Comparison of ENCODE assay signal across 8 cellular contexts in the genomic region with DNA sequence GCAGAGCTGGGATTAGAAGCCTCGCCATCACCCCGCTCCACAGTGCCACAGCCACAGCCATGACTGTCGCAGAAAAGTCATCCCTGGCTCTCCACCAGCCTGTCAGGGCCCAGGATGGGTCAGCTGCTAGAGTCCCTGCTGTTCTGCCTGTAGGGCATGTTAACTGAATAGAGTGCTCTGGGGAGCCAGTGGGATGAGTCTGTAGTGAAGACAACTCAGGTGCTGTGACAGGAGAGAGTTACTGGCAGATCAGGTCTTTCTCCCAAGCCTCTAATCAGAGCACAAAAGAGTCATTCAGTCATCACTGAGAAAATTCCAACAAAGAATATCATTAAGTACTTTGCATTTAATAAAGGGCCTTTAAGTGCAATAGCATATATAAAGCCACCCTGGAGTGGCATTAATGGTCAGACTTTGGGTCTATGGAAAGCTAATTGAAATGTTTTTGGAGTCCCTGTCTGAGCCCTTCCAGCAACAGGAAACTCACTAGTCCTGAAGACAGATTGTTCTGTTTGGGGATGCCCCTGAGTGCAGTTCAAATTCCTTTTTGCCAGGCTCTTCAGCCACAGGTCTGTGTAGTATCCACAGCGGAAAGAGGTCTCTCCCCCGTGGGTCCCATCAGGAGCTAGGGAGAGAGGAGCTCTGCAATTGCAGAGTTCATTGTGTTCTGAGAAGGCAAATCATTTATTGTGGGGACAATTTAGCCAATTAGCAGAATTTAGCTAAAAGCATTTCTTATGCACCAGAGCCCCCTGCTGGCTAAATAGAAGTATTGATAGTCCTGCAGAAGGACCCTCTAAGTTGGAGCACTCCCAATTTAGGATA. TPM values are rescaled to one million over a fixed set of nuclear protein-coding genes. Genes with fewer than 3 reads are reported as not detected.
DNase-seq lines count a peak whose midpoint lies in the region; ATAC-seq and TF ChIP-seq lines count a peak whose summit lies in the region.

No MANE protein-coding gene starts in this region.

- no peak for TF ChIP-seq EP300 in tibial nerve (IDR thresholded peaks at IDR 0.05)

- H3K36me3 ChIP-seq in PC-9 (ENCODE audit: low read depth) (no peaks in the 10 kb centered on the region), tibial nerve (no peaks in the 10 kb centered on the region)

- H3K9me3 ChIP-seq in PC-9 (ENCODE audit: insufficient read depth, low read depth) (no peaks in the 10 kb centered on the region), tibial nerve (peaks cover 0 to 24% (median 0%) of the 10 kb centered on the region in 4 donors)

- TF ChIP-seq POLR2A in tibial nerve (IDR thresholded peaks at IDR 0.05), result no peak

- no peak for ATAC-seq in GM19463 (IDR thresholded peaks at IDR 0.05; ENCODE audit: unreplicated experiment)

- no peak overlapping the region for H2AFZ ChIP-seq in PC-9

- H3K27ac ChIP-seq in PC-9, result no peak overlapping the region
- no peak overlapping the region for H3K27ac ChIP-seq in tibial nerve

- no peaks in the 10 kb centered on the region for H4K20me1 ChIP-seq in PC-9 (ENCODE audit: insufficient read depth)

- H3K4me2 ChIP-seq in PC-9, result no peak overlapping the region

- TF ChIP-seq CTCF in PC-9 (conservative IDR thresholded peaks at IDR 0.05), result peak; percentile 83
- TF ChIP-seq CTCF in tibial nerve (IDR thresholded peaks at IDR 0.05), result peak; percentile 63 to 82 (median 71)

- no TSS peak for BruUV-seq in PC-9 (replicated peaks; lab: Mats Ljungman, UMichigan)

- no peaks in the 10 kb centered on the region for H3K4me1 ChIP-seq in PC-9 (replicated peaks; ENCODE audit: insufficient read depth)
- peaks cover 0 to 7% (median 0%) of the 10 kb centered on the region in 4 donors for H3K4me1 ChIP-seq in tibial nerve

- peak; percentile 1 for DNase-seq in activated CD4-positive, CD25-positive, alpha-beta regulatory T cell treated with anti-CD3 and anti-CD28 coated beads, Interleukin-2, amount 50 U/mL, for 16 hours (ENCODE audit: low read depth, low spot score)
- DNase-seq in activated CD4-positive, CD25-positive, alpha-beta regulatory T cell treated with anti-CD3 and anti-CD28 coated beads, Interleukin-2, amount 50 U/mL, for 72 hours, result no peak
- DNase-seq in KG1 (lab: John Stamatoyannopoulos, UW) (peak; percentile 8), PC-9 (no peak), cerebellar cortex (ENCODE audit: low spot score) (peak; percentile 76), left kidney (ENCODE audit: low read depth, low spot score) (peak; percentile 76), tibial nerve (ENCODE audit: low spot score in 2 of 2) (no peak)

- no peaks in the 10 kb centered on the region for H3K79me2 ChIP-seq in PC-9 (ENCODE audit: low read depth)

- POLR2A ChIA-PET in PC-9 (lab: Charles Lee; ENCODE audit: unreplicated experiment), result no interaction called here

- H3K9me2 ChIP-seq in PC-9 (ENCODE audit: insufficient read depth), result no peaks in the 10 kb centered on the region

- CTCF ChIA-PET in PC-9 (lab: Charles Lee), result no interaction called here

- H3K4me3 ChIP-seq in PC-9 (no peak overlapping the region), tibial nerve (no peak overlapping the region)

- 43 to 46% methylated on average over 5 of the region's 5 CpGs for WGBS in tibial nerve, 2 donors

- H3F3A ChIP-seq in PC-9 (ENCODE audit: insufficient read depth, low read depth), result no peaks in the 10 kb centered on the region

- H3K27me3 ChIP-seq in PC-9 (ENCODE audit: insufficient read depth, low read depth), result no peaks in the 10 kb centered on the region
- H3K27me3 ChIP-seq in tibial nerve, result peaks cover 0 to 14% of the 10 kb centered on the region in 2 donors

- intact Hi-C loops in PC-9 (cut with micrococcal nuclease; ENCODE audit: unreplicated experiment), result loop anchor here (1.0 kb wide), 1 partner anchor 433 kb away; no protein-coding TSS in a partner anchor

RNA-seq across cellular contexts. Expression of a gene that starts 45.2 kb away (rescaled TPM):
- not detected in 2 replicates for total RNA-seq in PC-9 (2021)
- 10 to 100 TPM in 3 of 4 donors, 1 to 10 TPM in 1; 7.8 to 16.9 (median 15.0) TPM for total RNA-seq in tibial nerve

Comparison
In these comparisons a context has a peak if more than half of its experiments do, and no peak if none do; other contexts are left out.
1. DNase-seq: peak in activated CD4-positive, CD25-positive, alpha-beta regulatory T cell treated with anti-CD3 and anti-CD28 coated beads, Interleukin-2, amount 50 U/mL, for 16 hours (single experiment), KG1 (single experiment), cerebellar cortex (single experiment) and left kidney (single experiment); none in activated CD4-positive, CD25-positive, alpha-beta regulatory T cell treated with anti-CD3 and anti-CD28 coated beads, Interleukin-2, amount 50 U/mL, for 72 hours (single experiment), PC-9 (0 of 2) and tibial nerve (0 of 2).